ENCODE assay signal across 8 cellular contexts in genomic region chr7:101816499-101817030, GRCh38. TPM values are rescaled to one million over a fixed set of nuclear protein-coding genes. Genes with fewer than 3 reads are reported as not detected.
DNase-seq lines count a peak whose midpoint lies in the region; ATAC-seq and TF ChIP-seq lines count a peak whose summit lies in the region.

No MANE protein-coding gene starts in this region.

- peaks cover 37% of the 10 kb centered on the region for H3K27me3 Mint-ChIP-seq in activated CD4-positive, alpha-beta T cell treated with anti-CD3 and anti-CD28 coated beads, Interleukin-2, amount 10 ng/mL, durations not matched to agents 24 days and 14 days

- no peak for TF ChIP-seq EP300 in esophagus muscularis mucosa (IDR thresholded peaks at IDR 0.05)

- no CpG with 5 or more reads among the region's 90 CpGs for WGBS in esophagus muscularis mucosa

- no peak for ATAC-seq in HG02973 (IDR thresholded peaks at IDR 0.05; ENCODE audit: unreplicated experiment)

- H3K4me3 Mint-ChIP-seq in activated CD4-positive, alpha-beta T cell treated with anti-CD3 and anti-CD28 coated beads, Interleukin-2, amount 10 ng/mL, durations not matched to agents 24 days and 14 days: no peak overlapping the region

- no peak overlapping the region for H3K27ac Mint-ChIP-seq in activated CD4-positive, alpha-beta T cell treated with anti-CD3 and anti-CD28 coated beads, Interleukin-2, amount 10 ng/mL, durations not matched to agents 24 days and 14 days

- peaks cover 17% of the 10 kb centered on the region for H3K27me3 ChIP-seq in HUES48 (ENCODE audit: control insufficient read depth, insufficient read depth, low read length)
- no peaks in the 10 kb centered on the region for H3K27me3 ChIP-seq in esophagus muscularis mucosa

- intact Hi-C loops in activated CD4-positive, alpha-beta T cell treated with anti-CD3 and anti-CD28 coated beads, Interleukin-2, amount 10 ng/mL, durations not matched to agents 24 days and 14 days (cut with micrococcal nuclease): loop anchor here (10.0 kb wide), 2 partner anchors 468 to 492 kb away; partner anchors contain the start of genes IFT22 and SH2B2
- intact Hi-C loops in esophagus muscularis mucosa (cut with DNase I): loop anchor here (5.0 to 10.0 kb wide), 5 partner anchors 41 to 418 kb away; no protein-coding TSS in a partner anchor

- H3K4me1 Mint-ChIP-seq in activated CD4-positive, alpha-beta T cell treated with anti-CD3 and anti-CD28 coated beads, Interleukin-2, amount 10 ng/mL, durations not matched to agents 24 days and 14 days: peaks cover 17% of the 10 kb centered on the region

- H3K4me1 ChIP-seq in HUES48 (ENCODE audit: control insufficient read depth, insufficient read depth, low read length) (peaks cover 45% of the 10 kb centered on the region), esophagus muscularis mucosa (peaks cover 24 to 54% (median 42%) of the 10 kb centered on the region in 4 donors)

- TF ChIP-seq CTCF in esophagus muscularis mucosa (IDR thresholded peaks at IDR 0.05): no peak

- H3K9ac ChIP-seq in HUES48 (ENCODE audit: low read depth, low read length): no peak overlapping the region

- H3K9me3 Mint-ChIP-seq in activated CD4-positive, alpha-beta T cell treated with anti-CD3 and anti-CD28 coated beads, Interleukin-2, amount 10 ng/mL, durations not matched to agents 24 days and 14 days: no peaks in the 10 kb centered on the region

- H3K9me3 ChIP-seq in HUES48 (ENCODE audit: control insufficient read depth, insufficient read depth, low read length): no peaks in the 10 kb centered on the region
- H3K9me3 ChIP-seq in esophagus muscularis mucosa: no peaks in the 10 kb centered on the region

- TF ChIP-seq POLR2A in esophagus muscularis mucosa (IDR thresholded peaks at IDR 0.05; ENCODE audit: low read depth): no peak

- no peak overlapping the region for H3K27ac ChIP-seq in HUES48 (ENCODE audit: low read depth, low read length)
- peak overlapping the region; percentile 78 to 88 (median 84) for H3K27ac ChIP-seq in esophagus muscularis mucosa (replicated peaks in 1 of 4)

- H3K36me3 ChIP-seq in HUES48 (ENCODE audit: control insufficient read depth, insufficient read depth, low read length) (peaks cover 4% of the 10 kb centered on the region; the same call in 1 of the 2 replicates), esophagus muscularis mucosa (no peaks in the 10 kb centered on the region)

- H3K4me3 ChIP-seq in HUES48 (ENCODE audit: low read depth, low read length): peak overlapping the region; percentile 72
- peak overlapping the region; percentile 92 to 94 (median 92) for H3K4me3 ChIP-seq in esophagus muscularis mucosa

- H3K36me3 Mint-ChIP-seq in activated CD4-positive, alpha-beta T cell treated with anti-CD3 and anti-CD28 coated beads, Interleukin-2, amount 10 ng/mL, durations not matched to agents 24 days and 14 days (ENCODE audit: low read depth): peaks cover 2% of the 10 kb centered on the region

- DNase-seq in activated CD4-positive, alpha-beta T cell treated with anti-CD3 and anti-CD28 coated beads for 4 hours: peak; percentile 9 to 20
- no peak for DNase-seq in activated CD4-positive, alpha-beta T cell treated with anti-CD3 and anti-CD28 coated beads for 1 hour
- peak; percentile 77 for DNase-seq in activated CD4-positive, alpha-beta T cell treated with anti-CD3 and anti-CD28 coated beads, Interleukin-2, amount 10 ng/mL, durations not matched to agents 24 days and 14 days
- DNase-seq in esophagus muscularis mucosa (ENCODE audit: extremely low spot score) (no peak), myocyte (ENCODE audit: low read depth) (peak; percentile 69), NCI-H510A (lab: John Stamatoyannopoulos, UW) (no peak)

RNA-seq across cellular contexts. Expression of gene CUX1, which starts 0.9 kb away (rescaled TPM):
- total RNA-seq in activated CD4-positive, alpha-beta T cell treated with anti-CD3 and anti-CD28 coated beads, Interleukin-2, amount 10 ng/mL, durations not matched to agents 24 days and 14 days: 25.7 and 31.5 TPM in 2 replicates
- total RNA-seq in esophagus muscularis mucosa (100 to 1,000 TPM in 2 of 4 donors, 10 to 100 TPM in 2; 61.5 to 136 (median 92.3) TPM), myocyte (43.0 and 46.5 TPM in 2 replicates)
- 45.0 TPM for polyA plus RNA-seq in myocyte (2012)

Comparison
In these comparisons a context has a peak if more than half of its experiments do, and no peak if none do; other contexts are left out.
1. DNase-seq: peak in activated CD4-positive, alpha-beta T cell treated with anti-CD3 and anti-CD28 coated beads for 4 hours (2 of 2), activated CD4-positive, alpha-beta T cell treated with anti-CD3 and anti-CD28 coated beads, Interleukin-2, amount 10 ng/mL, durations not matched to agents 24 days and 14 days (single experiment) and myocyte (single experiment); none in activated CD4-positive, alpha-beta T cell treated with anti-CD3 and anti-CD28 coated beads for 1 hour (single experiment), esophagus muscularis mucosa (single experiment) and NCI-H510A (single experiment).